Comparison of ENCODE assay signal across 13 cellular contexts in genomic region chr22:46133588-46133855, GRCh38. TPM values are rescaled to one million over a fixed set of nuclear protein-coding genes. Genes with fewer than 3 reads are reported as not detected.
DNase-seq lines count a peak whose midpoint lies in the region; ATAC-seq and TF ChIP-seq lines count a peak whose summit lies in the region.
"Had no signal": no experiment of that assay in that cellular context is flagged by ENCODE, and none has a peak within 500 bp of the region (broad histone marks: within the 10 kb centered on the region; RNA-seq: fewer than 3 reads in every experiment).

No MANE protein-coding gene starts in this region.

- H3K27me3 ChIP-seq in right cardiac atrium (ENCODE audit: control insufficient read depth, insufficient read depth) = no peaks in the 10 kb centered on the region
- H3K27me3 ChIP-seq in liver (ENCODE audit: control insufficient read depth in 4 of 4, insufficient read depth in 4 of 4, low read length in 3 of 4) = no peaks in the 10 kb centered on the region
- H3K27me3 ChIP-seq in osteoblast (ENCODE audit: insufficient read depth, low read length) = no peaks in the 10 kb centered on the region

- intact Hi-C loops in right cardiac atrium (cut with DNase I) = no loop called here
- intact Hi-C loops in left ventricle myocardium superior (cut with micrococcal nuclease) = no loop called here

- H3K27ac ChIP-seq in right cardiac atrium (ENCODE audit: low read length) (no peak overlapping the region), liver (ENCODE audit: low read depth in 1 of 2, low read length in 2 of 2) (peak overlapping the region; percentile 93 to 96), osteoblast (ENCODE audit: low read depth, low read length) (no peak overlapping the region)

- DNase-seq in right cardiac atrium (peak in 2 of 3 donors; percentile 26 to 40), left ventricle myocardium superior (no peak), osteoblast (ENCODE audit: insufficient read length, low spot score, missing footprints) (peak; percentile 73), G401 (ENCODE audit: low spot score) (no peak)
- DNase-seq: Calu3, COR-L47, DMS53, DMS79 treated with DMSO at 0.1 percent for 48 hours, GOT3, HFFc6 had no signal

- no peak overlapping the region for H3K4me2 ChIP-seq in osteoblast (ENCODE audit: insufficient read depth, low read length)

- no peaks in the 10 kb centered on the region for H3K9me3 ChIP-seq in right cardiac atrium (ENCODE audit: control insufficient read depth, low read length)
- no peaks in the 10 kb centered on the region for H3K9me3 ChIP-seq in liver (ENCODE audit: control insufficient read depth in 4 of 4, low read length in 3 of 4)
- no peaks in the 10 kb centered on the region for H3K9me3 ChIP-seq in osteoblast (ENCODE audit: low read depth, low read length)
- H3K9me3 ChIP-seq: HAP-1 had no signal

- TF ChIP-seq RAD21 in liver (IDR thresholded peaks at IDR 0.05) = no peak

- no peak overlapping the region for H2AFZ ChIP-seq in osteoblast (ENCODE audit: low read length)

- H3K79me2 ChIP-seq in osteoblast (ENCODE audit: insufficient read depth, low read length) = no peaks in the 10 kb centered on the region

- WGBS in right cardiac atrium = 88% methylated on average over 4 of the region's 4 CpGs
- WGBS in liver = 85% methylated on average over 4 of the region's 4 CpGs

- peaks cover 0 to 3% (median under 1%) of the 10 kb centered on the region in 4 donors for H3K36me3 ChIP-seq in liver (ENCODE audit: control insufficient read depth in 4 of 4, insufficient read depth in 3 of 4, low read depth in 1 of 4, low read length in 3 of 4)
- no peaks in the 10 kb centered on the region for H3K36me3 ChIP-seq in osteoblast (ENCODE audit: insufficient read depth, low read length)
- H3K36me3 ChIP-seq: HAP-1 had no signal

- peak overlapping the region in 1 of 2 donors; percentile 51 for H3K9ac ChIP-seq in liver (ENCODE audit: low read depth in 1 of 2, low read length in 2 of 2)

- TF ChIP-seq CTCF in liver (IDR thresholded peaks at IDR 0.05; ENCODE audit: low read depth, low read length, missing input control) (no peak), osteoblast (IDR thresholded peaks at IDR 0.05; ENCODE audit: extremely low read depth, low read depth, low read length) (no peak)

- no peaks in the 10 kb centered on the region for H4K20me1 ChIP-seq in osteoblast (ENCODE audit: insufficient read depth, low read length)

- ATAC-seq in right cardiac atrium (no peak), left ventricle myocardium superior (no peak), HG03139 (IDR thresholded peaks at IDR 0.05; ENCODE audit: unreplicated experiment) (no peak)

- H3K4me1 ChIP-seq in right cardiac atrium (ENCODE audit: control insufficient read depth, insufficient read depth, low read length) = no peaks in the 10 kb centered on the region
- peaks cover 29 to 81% (median 66%) of the 10 kb centered on the region in 4 donors for H3K4me1 ChIP-seq in liver (ENCODE audit: control insufficient read depth in 4 of 4, insufficient read depth in 4 of 4, low read length in 3 of 4)
- H3K4me1 ChIP-seq in osteoblast (ENCODE audit: insufficient read depth, low read length) = no peaks in the 10 kb centered on the region
- H3K4me1 ChIP-seq: HAP-1 had no signal

- in situ Hi-C loops in G401 (cut with HindIII; ENCODE audit: low sequenced_read_pairs) = no loop called here

- H3K4me3 ChIP-seq in right cardiac atrium (ENCODE audit: low read length) (no peak overlapping the region), liver (ENCODE audit: low read depth in 1 of 3, low read length in 3 of 3) (no peak overlapping the region), osteoblast (ENCODE audit: insufficient read depth, low read length) (no peak overlapping the region)
- H3K4me3 ChIP-seq: HAP-1 had no signal

TF ChIP-seq in liver, 16 proteins besides CTCF, POLR2A, EP300 and RAD21:
- TF ChIP-seq REST (IDR thresholded peaks at IDR 0.05) (no peak), HNF4G (IDR thresholded peaks at IDR 0.05) (no peak), YY1 (IDR thresholded peaks at IDR 0.05) (no peak), MAX (IDR thresholded peaks at IDR 0.05) (no peak), NR2F2 (IDR thresholded peaks at IDR 0.05) (no peak), TAF1 (conservative IDR thresholded peaks at IDR 0.05) (no peak), HNF4A (conservative IDR thresholded peaks at IDR 0.05) (no peak), FOXA2 (IDR thresholded peaks at IDR 0.05) (no peak), FOXA1 (IDR thresholded peaks at IDR 0.05) (no peak), JUND (IDR thresholded peaks at IDR 0.05) (no peak), RXRA (IDR thresholded peaks at IDR 0.05) (no peak), ATF3 (IDR thresholded peaks at IDR 0.05) (no peak), EGR1 (IDR thresholded peaks at IDR 0.05; ENCODE audit: low read depth in 2 of 2) (no peak), ZBTB33 (IDR thresholded peaks at IDR 0.05) (no peak), GABPA (IDR thresholded peaks at IDR 0.05 in 1 of 2, conservative IDR thresholded peaks at IDR 0.05 in 1 of 2) (no peak), SP1 (IDR thresholded peaks at IDR 0.05) (no peak)

RNA-seq across cellular contexts. Expression of gene PPARA, which starts 16.8 kb away (rescaled TPM):
- total RNA-seq in right cardiac atrium (10 to 100 TPM; 63.6 to 85.2 (median 72.7) TPM), left ventricle myocardium superior (78.9 TPM), liver (10 to 100 TPM; 47.5 to 78.8 TPM), osteoblast (21.8 and 22.1 TPM in 2 replicates)
- polyA plus RNA-seq in right cardiac atrium (22.9 TPM), liver (10 to 100 TPM; 31.2 to 35.1 TPM)
- 1.7 and 3.2 TPM in 2 replicates for total RNA-seq in G401 (2014; rRNA removed; shearing (Covaris generic))

Comparison
In these comparisons a context has a peak if more than half of its experiments do, and no peak if none do; other contexts are left out.
1. DNase-seq: peak in right cardiac atrium (2 of 3) and osteoblast (single experiment); none in left ventricle myocardium superior (single experiment) and G401 (single experiment).
2. H3K27ac ChIP-seq: peak in liver (2 of 2); none in right cardiac atrium (single experiment) and osteoblast (single experiment).